Comparison of ENCODE assay signal across 19 cellular contexts in the genomic region with DNA sequence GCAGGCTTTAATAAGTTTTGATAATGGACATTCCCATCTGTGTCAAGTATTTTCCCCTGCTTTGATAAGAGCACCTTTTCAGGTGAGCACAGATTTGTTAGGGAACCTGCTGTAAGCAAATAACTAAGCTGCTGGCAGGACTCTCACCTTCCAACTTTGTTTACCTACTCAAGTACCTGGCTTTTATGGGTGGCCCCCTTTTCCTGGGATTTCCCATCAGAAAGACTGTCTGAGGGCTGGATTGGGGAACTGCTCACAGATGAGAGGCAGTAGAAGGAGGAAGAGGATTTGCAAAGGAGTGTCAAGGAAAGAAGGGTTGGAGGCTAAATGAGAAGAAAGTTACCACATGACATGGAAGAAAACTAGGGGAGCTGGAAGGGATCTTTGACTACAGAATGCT.
A peak's percentile ranks its signal among the peaks of the same experiment; 100 is the strongest.
DNase-seq lines count a peak whose midpoint lies in the region; ATAC-seq and TF ChIP-seq lines count a peak whose summit lies in the region.
"Had no signal": no experiment of that assay in that cellular context is flagged by ENCODE, and none has a peak within 500 bp of the region (broad histone marks: within the 10 kb centered on the region; RNA-seq: fewer than 3 reads in every experiment).

No MANE protein-coding gene starts in this region.

- no peak overlapping the region for H2BK5ac ChIP-seq in IMR-90 (ENCODE audit: low read depth, low read length, poor library complexity, severe bottlenecking)

- H4K20me1 ChIP-seq in IMR-90 (ENCODE audit: insufficient read depth, low read length): no peaks in the 10 kb centered on the region
- H4K20me1 ChIP-seq: BLaER1 had no signal

- TF ChIP-seq POLR2A in IMR-90 (IDR thresholded peaks at IDR 0.05; ENCODE audit: low read depth, low read length): no peak

- CTCF ChIA-PET in IMR-90 (lab: Yijun Ruan, JAX): no interaction called here

- POLR2A ChIA-PET in IMR-90 (lab: Charles Lee; ENCODE audit: unreplicated experiment): no interaction called here

- peaks cover 48% of the 10 kb centered on the region for H3K4me1 Mint-ChIP-seq in endodermal cell
- H3K4me1 Mint-ChIP-seq in progenitor cell of endocrine pancreas (ENCODE audit: low read depth): peaks cover 19% of the 10 kb centered on the region
- H3K4me1 Mint-ChIP-seq: B cell; CD4-positive, CD25-positive, alpha-beta regulatory T cell had no signal

- H3K9ac ChIP-seq in IMR-90 (ENCODE audit: low read depth, low read length) (no peak overlapping the region), endodermal cell (ENCODE audit: extremely low read depth, low read length, poor library complexity, severe bottlenecking) (no peak overlapping the region)
- H3K9ac ChIP-seq: BLaER1 had no signal

- H3K56ac ChIP-seq in IMR-90 (ENCODE audit: extremely low read depth, insufficient read depth, low read length): no peak overlapping the region

- H3K9me1 ChIP-seq in IMR-90 (ENCODE audit: insufficient read depth, low read length): no peaks in the 10 kb centered on the region

- no peak overlapping the region for H3K4me2 ChIP-seq in IMR-90 (ENCODE audit: low read depth, low read length)
- H3K4me2 ChIP-seq: BLaER1 had no signal

- no peak overlapping the region for H3K23ac ChIP-seq in IMR-90 (ENCODE audit: low read depth, low read length)

- H3K14ac ChIP-seq in IMR-90 (replicated peaks; ENCODE audit: low read depth, low read length): no peak overlapping the region

- no peak for ATAC-seq in IMR-90 (ENCODE audit: low read depth)
- ATAC-seq in upper lobe of right lung: no peak
- ATAC-seq in left lobe of liver: no peak
- ATAC-seq: CD8-positive, alpha-beta T cell had no signal

- no peaks in the 10 kb centered on the region for H3K36me3 Mint-ChIP-seq in endodermal cell (ENCODE audit: low read depth)
- H3K36me3 Mint-ChIP-seq in progenitor cell of endocrine pancreas (ENCODE audit: insufficient read depth): no peaks in the 10 kb centered on the region
- H3K36me3 Mint-ChIP-seq: CD4-positive, CD25-positive, alpha-beta regulatory T cell; CD8-positive, alpha-beta T cell had no signal

- no peak overlapping the region for H2BK15ac ChIP-seq in IMR-90 (ENCODE audit: low read depth, low read length)

- no peaks in the 10 kb centered on the region for H3K79me1 ChIP-seq in IMR-90 (ENCODE audit: low read depth in 1 of 2, low read length in 2 of 2)

- in situ Hi-C loops in IMR-90 (cut with MboI; ENCODE audit: low sequenced_read_pairs): no loop called here

- H3K27me3 Mint-ChIP-seq in endodermal cell (ENCODE audit: insufficient read depth): peaks cover 36% of the 10 kb centered on the region
- no peaks in the 10 kb centered on the region for H3K27me3 Mint-ChIP-seq in progenitor cell of endocrine pancreas
- H3K27me3 Mint-ChIP-seq: B cell; CD4-positive, CD25-positive, alpha-beta regulatory T cell had no signal

- H4K8ac ChIP-seq in IMR-90 (ENCODE audit: low read depth in 2 of 2, low read length in 2 of 2): no peak overlapping the region

- peak overlapping the region; percentile 6 for H2AK9ac ChIP-seq in IMR-90 (replicated peaks; ENCODE audit: low read depth, low read length, poor library complexity)

- H3K9me3 Mint-ChIP-seq in endodermal cell (no peaks in the 10 kb centered on the region), progenitor cell of endocrine pancreas (ENCODE audit: low read depth) (no peaks in the 10 kb centered on the region)
- H3K9me3 Mint-ChIP-seq: CD8-positive, alpha-beta T cell had no signal

- no peak overlapping the region for H2AK5ac ChIP-seq in IMR-90 (ENCODE audit: low read depth, low read length)

- no peak overlapping the region for H4K5ac ChIP-seq in IMR-90 (ENCODE audit: low read depth, low read length)

- no peak overlapping the region for H2BK20ac ChIP-seq in IMR-90 (ENCODE audit: low read depth, low read length)

- no peak overlapping the region for H2AFZ ChIP-seq in IMR-90 (replicated peaks; ENCODE audit: low read length, poor library complexity)

- H3K36me3 ChIP-seq in IMR-90 (ENCODE audit: control insufficient read depth, insufficient read depth, low read length) (no peaks in the 10 kb centered on the region), endodermal cell (ENCODE audit: control insufficient read depth, insufficient read depth, low read length) (no peaks in the 10 kb centered on the region), upper lobe of right lung (no peaks in the 10 kb centered on the region)
- H3K36me3 ChIP-seq: BLaER1 had no signal

- H3K9me3 ChIP-seq in IMR-90 (ENCODE audit: control insufficient read depth, insufficient read depth, low read length) (no peaks in the 10 kb centered on the region), endodermal cell (ENCODE audit: control insufficient read depth, low read length) (no peaks in the 10 kb centered on the region), upper lobe of right lung (no peaks in the 10 kb centered on the region)
- H3K9me3 ChIP-seq: BLaER1 had no signal

- DNase-seq in DMS53 (lab: John Stamatoyannopoulos, UW) (peak; percentile 29), DMS53 treated with DMSO at 0.1 percent for 48 hours (lab: John Stamatoyannopoulos, UW; ENCODE audit: unreplicated experiment) (no peak), IMR-90 (no peak), endodermal cell (peak; percentile 66), progenitor cell of endocrine pancreas (ENCODE audit: low spot score, unreplicated experiment) (no peak), upper lobe of right lung (no peak), left lobe of liver (ENCODE audit: low spot score) (no peak), GM20000 (ENCODE audit: low spot score) (no peak)
- DNase-seq: CD4-positive, CD25-positive, alpha-beta regulatory T cell; CD8-positive, alpha-beta T cell; DMS 273 treated with DMSO at 0.1 percent for 48 hours; DND-41; GOT3; H7; HCEC 1CT had no signal

- peak overlapping the region; percentile 25 for H3K4me3 Mint-ChIP-seq in endodermal cell
- no peak overlapping the region for H3K4me3 Mint-ChIP-seq in progenitor cell of endocrine pancreas (ENCODE audit: low read depth)
- H3K4me3 Mint-ChIP-seq: B cell; CD4-positive, CD25-positive, alpha-beta regulatory T cell; CD8-positive, alpha-beta T cell had no signal

- intact Hi-C loops in IMR-90 (cut with micrococcal nuclease) (no loop called here), upper lobe of right lung (cut with DNase I) (no loop called here)

- H3K4me3 ChIP-seq in IMR-90 (ENCODE audit: insufficient read depth, low read depth, low read length): no peak overlapping the region
- H3K4me3 ChIP-seq in endodermal cell (ENCODE audit: low read length): peak overlapping the region; percentile 52
- no peak overlapping the region for H3K4me3 ChIP-seq in upper lobe of right lung
- H3K4me3 ChIP-seq: BLaER1 had no signal

- H3K4me1 ChIP-seq in IMR-90 (ENCODE audit: control insufficient read depth, insufficient read depth, low read length) (no peaks in the 10 kb centered on the region), endodermal cell (ENCODE audit: control insufficient read depth, insufficient read depth, low read length) (peaks cover 20% of the 10 kb centered on the region), upper lobe of right lung (no peaks in the 10 kb centered on the region)
- H3K4me1 ChIP-seq: BLaER1 had no signal

- H3K27ac Mint-ChIP-seq in endodermal cell: no peak overlapping the region
- H3K27ac Mint-ChIP-seq in progenitor cell of endocrine pancreas: peak overlapping the region; percentile 78
- H3K27ac Mint-ChIP-seq: B cell; CD4-positive, CD25-positive, alpha-beta regulatory T cell; CD8-positive, alpha-beta T cell had no signal

- TF ChIP-seq CTCF in IMR-90 (conservative IDR thresholded peaks at IDR 0.05; ENCODE audit: low read depth, low read length) (no peak), endodermal cell (conservative IDR thresholded peaks at IDR 0.05) (no peak), progenitor cell of endocrine pancreas (IDR thresholded peaks at IDR 0.05; ENCODE audit: unreplicated experiment) (no peak), upper lobe of right lung (IDR thresholded peaks at IDR 0.05) (no peak), GM20000 (IDR thresholded peaks at IDR 0.05; ENCODE audit: extremely low read depth, missing control alignments) (no peak)

- dilution Hi-C loops in IMR-90 (cut with HindIII; ENCODE audit: low sequenced_read_pairs, unreplicated experiment): no loop called here

- no peak overlapping the region for H3K18ac ChIP-seq in IMR-90 (ENCODE audit: low read depth, low read length)

- H3K27ac ChIP-seq in IMR-90 (ENCODE audit: insufficient read depth, low read length) (no peak overlapping the region), endodermal cell (ENCODE audit: low read depth, low read length) (no peak overlapping the region), upper lobe of right lung (no peak overlapping the region)
- H3K27ac ChIP-seq: 22Rv1, BLaER1, C4-2B had no signal

- H2BK120ac ChIP-seq in IMR-90 (ENCODE audit: low read depth, low read length): no peak overlapping the region

- TF ChIP-seq RAD21 in IMR-90 (IDR thresholded peaks at IDR 0.05; ENCODE audit: low read length): no peak

- BruUV-seq in IMR-90 (replicated peaks; lab: Mats Ljungman, UMichigan): no TSS peak

- no peak overlapping the region for H3K4ac ChIP-seq in IMR-90 (ENCODE audit: low read depth, low read length)

- H4K91ac ChIP-seq in IMR-90 (ENCODE audit: insufficient read depth, low read depth, low read length): no peak overlapping the region

- H3K27me3 ChIP-seq in IMR-90 (ENCODE audit: control insufficient read depth, insufficient read depth, low read length) (no peaks in the 10 kb centered on the region), endodermal cell (ENCODE audit: control insufficient read depth, insufficient read depth, low read length, poor library complexity, severe bottlenecking) (no peaks in the 10 kb centered on the region), upper lobe of right lung (no peaks in the 10 kb centered on the region)
- H3K27me3 ChIP-seq: BLaER1 had no signal

TF ChIP-seq in IMR-90, 13 proteins besides CTCF, POLR2A, EP300 and RAD21 (continues in another document):
- TF ChIP-seq BHLHE40 (IDR thresholded peaks at IDR 0.05; ENCODE audit: low read depth, low read length) (no peak), SMC3 (IDR thresholded peaks at IDR 0.05; ENCODE audit: low read depth, low read length) (no peak), RCOR1 (IDR thresholded peaks at IDR 0.05; ENCODE audit: insufficient replicate concordance, low read length) (no peak), MAFK (IDR thresholded peaks at IDR 0.05; ENCODE audit: low read depth, low read length) (no peak), NFE2L2 (IDR thresholded peaks at IDR 0.05; ENCODE audit: low read depth, low read length) (no peak), FOS (IDR thresholded peaks at IDR 0.05; ENCODE audit: low read depth, low read length) (no peak), RFX5 (IDR thresholded peaks at IDR 0.05; ENCODE audit: low read depth, low read length) (no peak), CEBPB (IDR thresholded peaks at IDR 0.05; ENCODE audit: low read depth, low read length) (no peak)
- TF ChIP-seq, protein P1, sequence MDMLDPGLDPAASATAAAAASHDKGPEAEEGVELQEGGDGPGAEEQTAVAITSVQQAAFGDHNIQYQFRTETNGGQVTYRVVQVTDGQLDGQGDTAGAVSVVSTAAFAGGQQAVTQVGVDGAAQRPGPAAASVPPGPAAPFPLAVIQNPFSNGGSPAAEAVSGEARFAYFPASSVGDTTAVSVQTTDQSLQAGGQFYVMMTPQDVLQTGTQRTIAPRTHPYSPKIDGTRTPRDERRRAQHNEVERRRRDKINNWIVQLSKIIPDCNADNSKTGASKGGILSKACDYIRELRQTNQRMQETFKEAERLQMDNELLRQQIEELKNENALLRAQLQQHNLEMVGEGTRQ (IDR thresholded peaks at IDR 0.05; ENCODE audit: low read depth, low read length): no peak

Comparison
In these comparisons a context has a peak if more than half of its experiments do, and no peak if none do; other contexts are left out.
1. DNase-seq: peak in DMS53 (single experiment) and endodermal cell (single experiment); none in DMS53 treated with DMSO at 0.1 percent for 48 hours (single experiment), IMR-90 (single experiment), progenitor cell of endocrine pancreas (single experiment), upper lobe of right lung (single experiment), left lobe of liver (single experiment) and GM20000 (single experiment).